In the genomic region with DNA sequence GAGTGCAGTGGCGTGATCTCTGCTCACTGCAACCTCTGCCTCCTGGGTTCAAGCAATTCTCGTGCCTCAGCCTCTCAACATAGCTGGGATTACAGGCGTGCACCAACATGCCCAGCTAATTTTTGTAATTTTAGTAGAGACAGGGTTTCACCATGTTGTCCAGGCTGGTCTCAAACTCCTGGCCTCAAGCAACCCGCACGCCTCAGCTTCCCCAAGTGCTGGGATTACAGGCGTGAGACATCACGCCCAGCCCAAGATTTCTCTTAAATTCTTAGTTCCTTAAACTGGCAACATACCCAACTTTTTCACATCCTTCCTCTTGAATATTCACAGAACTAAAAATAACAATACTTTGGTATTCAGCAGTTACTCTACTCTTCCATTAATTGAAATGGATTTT, we compare ENCODE assay signal across 15 cellular contexts. TPM values are rescaled to one million over a fixed set of nuclear protein-coding genes. Genes with fewer than 3 reads are reported as not detected.
"Had no signal": no experiment of that assay in that cellular context is flagged by ENCODE, and none has a peak within 500 bp of the region (broad histone marks: within the 10 kb centered on the region; RNA-seq: fewer than 3 reads in every experiment).

No MANE protein-coding gene starts in this region.

RNA-seq across cellular contexts. Expression of a gene that starts 59.0 kb away (rescaled TPM):
- total RNA-seq: activated CD4-positive, alpha-beta memory T cell treated with anti-CD3 and anti-CD28 coated beads, Interleukin-2, amount 10 ng/mL, durations not matched to agents 7 days and 5 days; activated CD4-positive, alpha-beta T cell treated with anti-CD3 and anti-CD28 coated beads, Interleukin-2, amount 10 ng/mL, durations not matched to agents 7 days and 5 days; activated naive CD4-positive, alpha-beta T cell treated with anti-CD3 and anti-CD28 coated beads, Interleukin-2, amount 50 U/mL, for 72 hours; activated naive CD8-positive, alpha-beta T cell treated with anti-CD3 and anti-CD28 coated beads, Interleukin-2, amount 10 ng/mL, durations not matched to agents 7 days and 5 days; activated T-cell treated with anti-CD3 and anti-CD28 coated beads, Interleukin-2, amount 50 U/mL, for 72 hours; ascending aorta; breast epithelium; cardiac muscle cell; cerebellum; dermis blood vessel endothelial cell; esophagus muscularis mucosa; foreskin keratinocyte; gastrocnemius medialis; heart left ventricle; WTC11 had no signal
- polyA plus RNA-seq: cardiac muscle cell, foreskin keratinocyte, heart left ventricle had no signal
